In the genomic region with DNA sequence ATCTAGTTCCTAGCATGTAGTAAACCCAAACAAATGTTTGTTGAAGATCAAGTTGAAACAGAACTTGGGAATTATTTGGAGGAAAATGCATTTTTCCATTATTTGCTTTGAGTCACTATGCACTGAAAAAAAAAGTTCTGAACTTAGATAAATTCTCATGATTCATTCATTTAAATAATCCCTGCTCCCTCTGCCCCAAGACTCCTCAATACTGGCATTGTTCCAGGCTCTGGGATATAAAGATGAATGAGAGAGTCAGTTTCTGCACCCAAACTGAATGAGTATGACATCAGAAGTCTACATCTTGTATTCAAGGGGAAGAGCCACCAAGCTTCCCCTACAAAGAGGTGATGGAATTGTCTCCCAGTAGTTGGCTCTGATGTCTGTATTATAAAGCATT, we compare ENCODE assay signal across 18 cellular contexts.
DNase-seq lines count a peak whose midpoint lies in the region.
"Had no signal": no experiment of that assay in that cellular context is flagged by ENCODE, and none has a peak within 500 bp of the region (broad histone marks: within the 10 kb centered on the region; RNA-seq: fewer than 3 reads in every experiment).

No MANE protein-coding gene starts in this region.

- DNase-seq in EH (ENCODE audit: low read depth), result peak; percentile 92
- peak; percentile 64 for DNase-seq in RPMI7951 (ENCODE audit: low read depth)
- peak; percentile 37 for DNase-seq in dedifferentiated amniotic fluid mesenchymal stem cell (ENCODE audit: extremely low spot score)
- DNase-seq in non-pigmented ciliary epithelial cell (ENCODE audit: low read depth), result peak; percentile 58
- no peak for DNase-seq in cortex of kidney (lab: John Stamatoyannopoulos, UW)
- no peak for DNase-seq in DMS79 (lab: John Stamatoyannopoulos, UW)
- DNase-seq in HK-2 (ENCODE audit: unreplicated experiment), result no peak
- DNase-seq in hypothalamus (lab: John Stamatoyannopoulos, UW), result no peak
- DNase-seq: activated CD4-positive, alpha-beta memory T cell treated with anti-CD3 and anti-CD28 coated beads, Interleukin-2, amount 10 ng/mL, durations not matched to agents 7 days and 5 days; activated naive CD4-positive, alpha-beta T cell treated with Interleukin-2 at 50 U/mL for 16 hours; activated T-cell treated with anti-CD3 and anti-CD28 coated beads, Interleukin-2, amount 50 U/mL, for 1 hour; body of pancreas; CD4-positive, CD25-positive, alpha-beta regulatory T cell; Kasumi-1; left ventricle myocardium superior; NCI-H1105 treated with DMSO at 0.1 percent for 48 hours; SHP77 treated with DMSO at 0.1 percent for 48 hours; T-helper 17 cell had no signal

Comparison
In these comparisons a context has a peak if more than half of its experiments do, and no peak if none do; other contexts are left out.
1. DNase-seq: peak in EH (single experiment), RPMI7951 (single experiment), dedifferentiated amniotic fluid mesenchymal stem cell (single experiment) and non-pigmented ciliary epithelial cell (single experiment); none in cortex of kidney (single experiment), DMS79 (single experiment), HK-2 (single experiment) and hypothalamus (0 of 51).